17 cellular contexts compared by ENCODE assay signal in the genomic region with DNA sequence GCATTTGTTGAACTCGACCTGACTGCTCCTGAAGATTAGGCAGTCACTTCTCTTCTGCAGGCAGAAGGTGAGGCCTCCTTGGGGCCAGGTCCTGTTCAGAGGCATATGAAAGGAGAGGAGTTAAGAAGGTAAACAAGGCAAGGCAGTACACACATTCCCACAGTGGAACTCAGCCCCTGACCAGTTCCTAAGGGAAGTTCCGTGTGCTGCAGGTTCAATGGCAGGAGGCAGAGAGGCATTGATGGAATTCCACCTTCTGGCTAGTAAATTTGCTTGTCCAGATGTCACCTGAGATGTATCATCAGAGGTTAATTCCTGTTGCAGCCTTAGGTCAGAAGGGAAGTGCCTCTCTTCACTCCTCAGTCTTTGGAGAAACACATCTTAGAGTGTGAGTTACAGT.
"Had no signal": no experiment of that assay in that cellular context is flagged by ENCODE, and none has a peak within 500 bp of the region (broad histone marks: within the 10 kb centered on the region; RNA-seq: fewer than 3 reads in every experiment).

No MANE protein-coding gene starts in this region.

- H3K27me3 Mint-ChIP-seq: activated naive CD4-positive, alpha-beta T cell treated with anti-CD3 and anti-CD28 coated beads, Interleukin-2, amount 50 U/mL, for 24 hours; naive B cell had no signal

- ATAC-seq: upper lobe of right lung had no signal

- H3K9me3 ChIP-seq: thoracic aorta, upper lobe of right lung had no signal

- DNase-seq: activated CD4-positive, alpha-beta T cell treated with anti-CD3 and anti-CD28 coated beads for 1 hour; activated CD4-positive, alpha-beta T cell treated with anti-CD3 and anti-CD28 coated beads, Interleukin-2, amount 50 U/mL, for 1 hour; activated gamma-delta T cell treated with Interleukin-2 at 50 U/mL for 16 hours; activated T-cell treated with anti-CD3 and anti-CD28 coated beads, Interleukin-2, amount 50 U/mL, for 1 hour; aorta; foreskin fibroblast; mesenchymal stem cell; naive B cell; stimulated activated CD4-positive, alpha-beta T cell treated with anti-CD3 and anti-CD28 coated beads, Interleukin-2, amount 100 ng/mL, for 48 hours; stimulated activated CD8-positive, alpha-beta memory T cell treated with anti-CD3 and anti-CD28 coated beads, Interleukin-4, amount 100 ng/mL, for 48 hours; stimulated activated naive CD4-positive, alpha-beta T cell; T-helper 1 cell; upper lobe of right lung; WERI-Rb-1 had no signal

- H3K27ac Mint-ChIP-seq: activated naive CD4-positive, alpha-beta T cell treated with anti-CD3 and anti-CD28 coated beads, Interleukin-2, amount 50 U/mL, for 24 hours had no signal

- H3K4me3 Mint-ChIP-seq: activated naive CD4-positive, alpha-beta T cell treated with anti-CD3 and anti-CD28 coated beads, Interleukin-2, amount 50 U/mL, for 24 hours; brain had no signal

- H3K4me3 ChIP-seq: thoracic aorta, upper lobe of right lung had no signal

- H3K27me3 ChIP-seq: upper lobe of right lung had no signal

- H3K4me1 Mint-ChIP-seq: activated naive CD4-positive, alpha-beta T cell treated with anti-CD3 and anti-CD28 coated beads, Interleukin-2, amount 50 U/mL, for 24 hours; naive B cell had no signal

- H3K36me3 ChIP-seq: thoracic aorta, upper lobe of right lung, WERI-Rb-1 had no signal

- H3K9me3 Mint-ChIP-seq: activated naive CD4-positive, alpha-beta T cell treated with anti-CD3 and anti-CD28 coated beads, Interleukin-2, amount 50 U/mL, for 24 hours; brain had no signal

- H3K36me3 Mint-ChIP-seq: activated naive CD4-positive, alpha-beta T cell treated with anti-CD3 and anti-CD28 coated beads, Interleukin-2, amount 50 U/mL, for 24 hours; brain; naive B cell had no signal

- H3K27ac ChIP-seq: thoracic aorta, upper lobe of right lung, WERI-Rb-1 had no signal
